In genomic region chrX:149937328-149937727, GRCh38 we compare ENCODE assay signal across 8 cellular contexts. TPM values are rescaled to one million over a fixed set of nuclear protein-coding genes. Genes with fewer than 3 reads are reported as not detected.
DNase-seq lines count a peak whose midpoint lies in the region; ATAC-seq, FAIRE-seq and TF ChIP-seq lines count a peak whose summit lies in the region.
"Not testable (repeated sequence)": the region's sequence is repeated elsewhere in the genome, so short reads cannot be mapped to it uniquely, and the experiment has no call there.

No MANE protein-coding gene starts in this region.

- POLR2A ChIA-PET in CD8-positive, alpha-beta T cell (lab: Charles Lee), result interaction anchor here (3.7 kb wide), 1 partner anchor 397 kb away, joined by 39 read pairs; the partner anchor contains the start of gene EOLA1

- H3K4me1 ChIP-seq in CD8-positive, alpha-beta T cell (ENCODE audit: insufficient read depth, low read length); kidney (ENCODE audit: control insufficient read depth in 1 of 2, insufficient read depth in 1 of 2, low read depth in 1 of 2, low read length in 2 of 2); neuron (ENCODE audit: insufficient read depth, low read length); suprapubic skin: not testable (repeated sequence)

- TF ChIP-seq CTCF in CD8-positive, alpha-beta T cell (IDR thresholded peaks at IDR 0.05); VCaP (conservative IDR thresholded peaks at IDR 0.05); astrocyte of the cerebellum (IDR thresholded peaks at IDR 0.05; ENCODE audit: low read depth, low read length, missing control alignments); epithelial cell of proximal tubule (conservative IDR thresholded peaks at IDR 0.05; ENCODE audit: low read depth, low read length); kidney (IDR thresholded peaks at IDR 0.05; ENCODE audit: borderline replicate concordance, extremely low read depth, insufficient read depth); suprapubic skin (IDR thresholded peaks at IDR 0.05): not testable (repeated sequence)

- H3K27ac Mint-ChIP-seq in CD8-positive, alpha-beta T cell, result peak overlapping the region; percentile 98

- not testable (repeated sequence) for H3K27me3 Mint-ChIP-seq in CD8-positive, alpha-beta T cell (ENCODE audit: low read depth)

- peak overlapping the region; percentile 67 to 77 for H3K9ac ChIP-seq in kidney (ENCODE audit: low read length in 2 of 2)

- H3K27ac ChIP-seq in CD8-positive, alpha-beta T cell (ENCODE audit: low read depth, low read length), result peak overlapping the region; percentile 92
- H3K27ac ChIP-seq in KOPT-K1 (ENCODE audit: low read depth, low read length, poor library complexity, severe bottlenecking) (peak overlapping the region; percentile 75), VCaP (peak overlapping the region; percentile 74), kidney (ENCODE audit: low read depth in 2 of 2, low read length in 2 of 2) (peak overlapping the region in 1 of 2 donors; percentile 37)
- not testable (repeated sequence) for H3K27ac ChIP-seq in suprapubic skin

- H3K36me3 Mint-ChIP-seq in CD8-positive, alpha-beta T cell, result peaks cover 14% of the 10 kb centered on the region

- intact Hi-C loops in CD8-positive, alpha-beta T cell (cut with DNase I, micrococcal nuclease), result loop anchor here in 1 of 2 experiments (5.0 kb wide), 1 partner anchor 755 kb away; the partner anchor contains the start of gene MTMR1
- intact Hi-C loops in kidney (cut with DNase I), result not testable (repeated sequence)

- CTCF ChIA-PET in CD8-positive, alpha-beta T cell (lab: Charles Lee), result not testable (repeated sequence)

- TF ChIP-seq EP300 in suprapubic skin (IDR thresholded peaks at IDR 0.05), result not testable (repeated sequence)

- WGBS in suprapubic skin, result 48% methylated on average over 5 of the region's 5 CpGs

- not testable (repeated sequence) for H3K36me3 ChIP-seq in CD8-positive, alpha-beta T cell (ENCODE audit: insufficient read depth, low read length); kidney (ENCODE audit: control insufficient read depth in 1 of 2, insufficient read depth in 2 of 2, low read length in 2 of 2); neuron (ENCODE audit: insufficient read depth, low read length); suprapubic skin
- H3K36me3 ChIP-seq in KOPT-K1 (ENCODE audit: insufficient read depth, low read length), result peaks cover 11% of the 10 kb centered on the region; the same call in 1 of the 2 replicates

- not testable (repeated sequence) for ATAC-seq in CD8-positive, alpha-beta T cell

- H3K27me3 ChIP-seq in CD8-positive, alpha-beta T cell (ENCODE audit: insufficient read depth, low read length); neuron (ENCODE audit: insufficient read depth, low read length); suprapubic skin: not testable (repeated sequence)

- H3K9me3 ChIP-seq in CD8-positive, alpha-beta T cell (ENCODE audit: low read length); KOPT-K1 (ENCODE audit: insufficient read depth, low read length, poor library complexity, severe bottlenecking); kidney (ENCODE audit: control insufficient read depth in 1 of 2, low read length in 2 of 2); neuron (ENCODE audit: low read length); suprapubic skin: not testable (repeated sequence)

- in situ Hi-C loops in astrocyte of the cerebellum (cut with HindIII; ENCODE audit: low sequenced_read_pairs), result not testable (repeated sequence)

- FAIRE-seq in kidney (lab: Jason Lieb, UNC), result not testable (repeated sequence)

- peak overlapping the region; percentile 69 for H3K4me3 ChIP-seq in CD8-positive, alpha-beta T cell (ENCODE audit: low read depth, low read length)
- H3K4me3 ChIP-seq in astrocyte of the cerebellum (ENCODE audit: low read depth, low read length) (peak overlapping the region; percentile 79), epithelial cell of proximal tubule (ENCODE audit: low read depth, low read length) (peak overlapping the region; percentile 84), kidney (ENCODE audit: low read length in 2 of 2) (peak overlapping the region; percentile 76 to 78), neuron (ENCODE audit: low read length) (peak overlapping the region; percentile 56), suprapubic skin (peak overlapping the region; percentile 62)

- not testable (repeated sequence) for H3K4me1 Mint-ChIP-seq in CD8-positive, alpha-beta T cell (ENCODE audit: low read depth)

- not testable (repeated sequence) for H3K9me3 Mint-ChIP-seq in CD8-positive, alpha-beta T cell

- not testable (repeated sequence) for TF ChIP-seq POLR2A in suprapubic skin (IDR thresholded peaks at IDR 0.05)

- peak overlapping the region; percentile 94 for H3K4me3 Mint-ChIP-seq in CD8-positive, alpha-beta T cell

- not testable (repeated sequence) for DNase-seq in CD8-positive, alpha-beta T cell; astrocyte of the cerebellum (ENCODE audit: low read depth); epithelial cell of proximal tubule (ENCODE audit: low read depth); kidney; suprapubic skin (ENCODE audit: low spot score in 2 of 2)

- H2AFZ ChIP-seq in neuron (ENCODE audit: low read depth, low read length), result not testable (repeated sequence)

RNA-seq across cellular contexts. Expression of gene EOLA2, which starts 1.0 kb away (rescaled TPM):
- 10 to 100 TPM; 43.7 to 44.4 TPM for total RNA-seq in CD8-positive, alpha-beta T cell
- total RNA-seq in epithelial cell of proximal tubule (18.7 and 24.4 TPM in 2 replicates), kidney (33.7 TPM), suprapubic skin (10 to 100 TPM; 15.3 to 49.2 (median 20.1) TPM)
- 30.3 TPM for polyA plus RNA-seq in kidney (ENCODE audit: insufficient read depth, low read depth, low replicate concordance)

RNA-seq across cellular contexts. Expression of gene HSFX4, which starts 8.0 kb away (rescaled TPM):
- not detected for total RNA-seq in CD8-positive, alpha-beta T cell
- total RNA-seq in epithelial cell of proximal tubule (not detected in 2 replicates), kidney (not detected), suprapubic skin (not detected)
- polyA plus RNA-seq in kidney (ENCODE audit: insufficient read depth, low read depth, low replicate concordance), result not detected

RNA-seq across cellular contexts. Expression of gene MAGEA8, which starts 56.3 kb away (rescaled TPM):
- not detected for total RNA-seq in CD8-positive, alpha-beta T cell
- not detected in 2 replicates for total RNA-seq in epithelial cell of proximal tubule
- not detected for total RNA-seq in kidney
- polyA plus RNA-seq in kidney (ENCODE audit: insufficient read depth, low read depth, low replicate concordance), result not detected
- total RNA-seq in suprapubic skin, result not detected
